Comparison of ENCODE assay signal across 9 cellular contexts in genomic region chr10:130108934-130109604, GRCh38. TPM values are rescaled to one million over a fixed set of nuclear protein-coding genes. Genes with fewer than 3 reads are reported as not detected.
DNase-seq lines count a peak whose midpoint lies in the region; ATAC-seq and TF ChIP-seq lines count a peak whose summit lies in the region.
"Had no signal": no experiment of that assay in that cellular context is flagged by ENCODE, and none has a peak within 500 bp of the region (broad histone marks: within the 10 kb centered on the region; RNA-seq: fewer than 3 reads in every experiment).

No MANE protein-coding gene starts in this region.

- 56 to 57% methylated on average over 6 of the region's 6 CpGs for WGBS in tibial nerve, 2 donors

- H3K36me3 ChIP-seq in tibial nerve = peaks cover 0 to 7% (median 0%) of the 10 kb centered on the region in 3 donors

- peaks cover 54% of the 10 kb centered on the region for H3K4me1 Mint-ChIP-seq in activated naive CD4-positive, alpha-beta T cell treated with anti-CD3 and anti-CD28 coated beads, Interleukin-2, amount 50 U/mL, for 24 hours
- H3K4me1 Mint-ChIP-seq in activated CD8-positive, alpha-beta T cell treated with anti-CD3 and anti-CD28 coated beads, Interleukin-2, amount 10 ng/mL, durations not matched to agents 7 days and 5 days (ENCODE audit: low read depth) = peaks cover 42% of the 10 kb centered on the region
- H3K4me1 Mint-ChIP-seq in immature natural killer cell = peaks cover 36 to 53% of the 10 kb centered on the region in 2 donors

- POLR2A ChIA-PET in activated CD8-positive, alpha-beta T cell treated with anti-CD3 and anti-CD28 coated beads, Interleukin-2, amount 10 ng/mL, durations not matched to agents 7 days and 5 days (lab: Charles Lee) = interaction anchor here (0.6 to 3.2 kb wide), 5 partner anchors 18 to 138 kb away, joined by 3 to 61 read pairs (median 13); partner anchors contain the start of gene GLRX3

- peaks cover 0 to 31% (median 11%) of the 10 kb centered on the region in 4 donors for H3K4me1 ChIP-seq in tibial nerve
- H3K4me1 ChIP-seq: foreskin keratinocyte had no signal

- H3K36me3 Mint-ChIP-seq in activated naive CD4-positive, alpha-beta T cell treated with anti-CD3 and anti-CD28 coated beads, Interleukin-2, amount 50 U/mL, for 24 hours = peaks cover 7% of the 10 kb centered on the region
- H3K36me3 Mint-ChIP-seq in activated CD8-positive, alpha-beta T cell treated with anti-CD3 and anti-CD28 coated beads, Interleukin-2, amount 10 ng/mL, durations not matched to agents 7 days and 5 days (ENCODE audit: low read depth) = peaks cover 8% of the 10 kb centered on the region
- peaks cover 0 to 5% (median 4%) of the 10 kb centered on the region in 3 donors for H3K36me3 Mint-ChIP-seq in immature natural killer cell

- H3K9me3 ChIP-seq in tibial nerve = no peaks in the 10 kb centered on the region

- H3K27me3 ChIP-seq in tibial nerve = no peaks in the 10 kb centered on the region
- H3K27me3 ChIP-seq: foreskin keratinocyte had no signal

- H3K27ac ChIP-seq in tibial nerve = peak overlapping the region in 3 of 4 donors; percentile 88 to 94 (median 94)

- no peak for TF ChIP-seq CTCF in tibial nerve (IDR thresholded peaks at IDR 0.05)

- H3K27ac Mint-ChIP-seq in activated naive CD4-positive, alpha-beta T cell treated with anti-CD3 and anti-CD28 coated beads, Interleukin-2, amount 50 U/mL, for 24 hours = peak overlapping the region; percentile 80
- H3K27ac Mint-ChIP-seq in activated CD8-positive, alpha-beta T cell treated with anti-CD3 and anti-CD28 coated beads, Interleukin-2, amount 10 ng/mL, durations not matched to agents 7 days and 5 days = peak overlapping the region; percentile 65
- peak overlapping the region in 3 of 6 donors; percentile 83 to 90 (median 84) for H3K27ac Mint-ChIP-seq in immature natural killer cell

- H3K9me3 Mint-ChIP-seq in activated naive CD4-positive, alpha-beta T cell treated with anti-CD3 and anti-CD28 coated beads, Interleukin-2, amount 50 U/mL, for 24 hours = no peaks in the 10 kb centered on the region
- peaks cover 6% of the 10 kb centered on the region for H3K9me3 Mint-ChIP-seq in activated CD8-positive, alpha-beta T cell treated with anti-CD3 and anti-CD28 coated beads, Interleukin-2, amount 10 ng/mL, durations not matched to agents 7 days and 5 days (ENCODE audit: insufficient read depth)
- no peaks in the 10 kb centered on the region for H3K9me3 Mint-ChIP-seq in immature natural killer cell

- no peaks in the 10 kb centered on the region for H3K27me3 Mint-ChIP-seq in activated naive CD4-positive, alpha-beta T cell treated with anti-CD3 and anti-CD28 coated beads, Interleukin-2, amount 50 U/mL, for 24 hours
- no peaks in the 10 kb centered on the region for H3K27me3 Mint-ChIP-seq in activated CD8-positive, alpha-beta T cell treated with anti-CD3 and anti-CD28 coated beads, Interleukin-2, amount 10 ng/mL, durations not matched to agents 7 days and 5 days (ENCODE audit: low read depth)
- H3K27me3 Mint-ChIP-seq in immature natural killer cell (ENCODE audit: low read depth in 3 of 3) = peaks cover 0 to 19% (median 4%) of the 10 kb centered on the region in 3 donors

- no peak for ATAC-seq in activated CD8-positive, alpha-beta T cell treated with anti-CD3 and anti-CD28 coated beads, Interleukin-2, amount 10 ng/mL, durations not matched to agents 7 days and 5 days
- ATAC-seq in HG03342 (IDR thresholded peaks at IDR 0.05; ENCODE audit: unreplicated experiment) = no peak
- ATAC-seq: foreskin keratinocyte had no signal

- TF ChIP-seq POLR2A in tibial nerve (IDR thresholded peaks at IDR 0.05) = no peak

- H3K4me3 Mint-ChIP-seq in activated naive CD4-positive, alpha-beta T cell treated with anti-CD3 and anti-CD28 coated beads, Interleukin-2, amount 50 U/mL, for 24 hours = peak overlapping the region; percentile 91
- H3K4me3 Mint-ChIP-seq in activated CD8-positive, alpha-beta T cell treated with anti-CD3 and anti-CD28 coated beads, Interleukin-2, amount 10 ng/mL, durations not matched to agents 7 days and 5 days = peak overlapping the region; percentile 15
- peak overlapping the region; percentile 14 to 95 (median 30) for H3K4me3 Mint-ChIP-seq in immature natural killer cell

- CTCF ChIA-PET in activated CD8-positive, alpha-beta T cell treated with anti-CD3 and anti-CD28 coated beads, Interleukin-2, amount 10 ng/mL, durations not matched to agents 7 days and 5 days (lab: Charles Lee) = interaction anchor here (0.9 to 5.4 kb wide), 21 partner anchors 11 to 255 kb away, joined by 3 to 40 read pairs (median 8); partner anchors contain the start of gene GLRX3

- no peak for TF ChIP-seq EP300 in tibial nerve (IDR thresholded peaks at IDR 0.05)

- H3K4me3 ChIP-seq in tibial nerve = peak overlapping the region in 2 of 4 donors; percentile 50 to 86

- DNase-seq in activated naive CD4-positive, alpha-beta T cell treated with Interleukin-2 at 50 U/mL for 16 hours = no peak
- no peak for DNase-seq in activated CD8-positive, alpha-beta T cell treated with anti-CD3 and anti-CD28 coated beads, Interleukin-2, amount 10 ng/mL, durations not matched to agents 7 days and 5 days
- DNase-seq in immature natural killer cell (no peak), tibial nerve (ENCODE audit: low spot score in 2 of 2) (no peak), SKM-1 (lab: John Stamatoyannopoulos, UW; ENCODE audit: unreplicated experiment) (no peak), HT-29 (ENCODE audit: low spot score) (no peak)

RNA-seq across cellular contexts. Expression of gene C10orf143, which starts 1.6 kb away (rescaled TPM):
- 1 to 10 TPM; 4.4 to 4.7 TPM for total RNA-seq in activated CD8-positive, alpha-beta T cell treated with anti-CD3 and anti-CD28 coated beads, Interleukin-2, amount 10 ng/mL, durations not matched to agents 7 days and 5 days
- polyA plus RNA-seq in immature natural killer cell = 10 to 100 TPM; 17.8 to 31.7 (median 27.0) TPM
- total RNA-seq in tibial nerve = 1 to 10 TPM; 1.5 to 8.6 (median 3.7) TPM
- total RNA-seq in HT-29 (2014; rRNA removed; shearing (Covaris generic)) = 0.91 TPM in 1 of 2 replicates, not detected in the other

RNA-seq across cellular contexts. Expression of gene GLRX3, which starts 27.1 kb away (rescaled TPM):
- total RNA-seq in activated CD8-positive, alpha-beta T cell treated with anti-CD3 and anti-CD28 coated beads, Interleukin-2, amount 10 ng/mL, durations not matched to agents 7 days and 5 days = 10 to 100 TPM; 79.4 to 80.6 TPM
- 100 to 1,000 TPM in 1 of 3 donors, 10 to 100 TPM in 2; 83.7 to 139 (median 85.8) TPM for polyA plus RNA-seq in immature natural killer cell
- 10 to 100 TPM; 28.4 to 38.2 (median 35.9) TPM for total RNA-seq in tibial nerve
- 62.5 and 77.0 TPM in 2 replicates for total RNA-seq in HT-29 (2014; rRNA removed; shearing (Covaris generic))

Comparison
In these comparisons a context has a peak if more than half of its experiments do, and no peak if none do; other contexts are left out.
1. H3K4me3 Mint-ChIP-seq: peak in every context shown above with its lines; median percentile 91 in activated naive CD4-positive, alpha-beta T cell treated with anti-CD3 and anti-CD28 coated beads, Interleukin-2, amount 50 U/mL, for 24 hours; 30 in immature natural killer cell; 15 in activated CD8-positive, alpha-beta T cell treated with anti-CD3 and anti-CD28 coated beads, Interleukin-2, amount 10 ng/mL, durations not matched to agents 7 days and 5 days.